ENCODE assay signal across 8 cellular contexts in genomic region chr12:67651380-67651695, GRCh38. TPM values are rescaled to one million over a fixed set of nuclear protein-coding genes. Genes with fewer than 3 reads are reported as not detected.
DNase-seq lines count a peak whose midpoint lies in the region; ATAC-seq and TF ChIP-seq lines count a peak whose summit lies in the region.

No MANE protein-coding gene starts in this region.

- ATAC-seq in naive thymus-derived CD4-positive, alpha-beta T cell = peak; percentile 38
- ATAC-seq in GM19463 (IDR thresholded peaks at IDR 0.05; ENCODE audit: unreplicated experiment) = no peak
- no peak for ATAC-seq in GM19395 (IDR thresholded peaks at IDR 0.05; ENCODE audit: unreplicated experiment)

- TF ChIP-seq CTCF in HFF-Myc (IDR thresholded peaks at IDR 0.05; ENCODE audit: low read depth, low read length, missing control alignments) = peak; percentile 26

- H3K9me3 ChIP-seq in SK-N-MC (ENCODE audit: low read depth, low read length) (no peaks in the 10 kb centered on the region), ectodermal cell (ENCODE audit: control insufficient read depth, low read length) (no peaks in the 10 kb centered on the region)
- H3K9me3 ChIP-seq in naive thymus-derived CD4-positive, alpha-beta T cell (ENCODE audit: control insufficient read depth in 2 of 3, low read length in 3 of 3) = no peaks in the 10 kb centered on the region

- peaks cover 0 to 11% (median 0%) of the 10 kb centered on the region in 5 donors for H3K27me3 Mint-ChIP-seq in naive thymus-derived CD4-positive, alpha-beta T cell

- peaks cover 58 to 74% (median 65%) of the 10 kb centered on the region in 7 donors for H3K4me1 Mint-ChIP-seq in naive thymus-derived CD4-positive, alpha-beta T cell

- H3K27ac ChIP-seq in SK-N-MC = no peak overlapping the region
- no peak overlapping the region for H3K27ac ChIP-seq in ectodermal cell (ENCODE audit: insufficient read depth, low read depth, low read length, poor library complexity, severe bottlenecking)
- H3K27ac ChIP-seq in naive thymus-derived CD4-positive, alpha-beta T cell (ENCODE audit: low read depth, low read length) = peak overlapping the region; percentile 90

- CTCF ChIA-PET in naive thymus-derived CD4-positive, alpha-beta T cell (lab: Charles Lee) = interaction anchor here (0.9 to 3.0 kb wide), 6 partner anchors 12 to 295 kb away, joined by 3 to 11 read pairs (median 4); no protein-coding TSS in a partner anchor

- H3K27me3 ChIP-seq in ectodermal cell (ENCODE audit: control insufficient read depth, insufficient read depth, low read length, poor library complexity, severe bottlenecking) = peaks cover 4% of the 10 kb centered on the region
- H3K27me3 ChIP-seq in naive thymus-derived CD4-positive, alpha-beta T cell (ENCODE audit: control insufficient read depth in 2 of 2, insufficient read depth in 2 of 2, low read length in 2 of 2) = no peaks in the 10 kb centered on the region

- H3K27ac Mint-ChIP-seq in naive thymus-derived CD4-positive, alpha-beta T cell = peak overlapping the region; percentile 94 to 100 (median 98)

- H3K9ac ChIP-seq in SK-N-MC (ENCODE audit: insufficient read length) = peak overlapping the region; percentile 1

- H3K4me1 ChIP-seq in ectodermal cell (ENCODE audit: control insufficient read depth, insufficient read depth, low read length) = peaks cover 12% of the 10 kb centered on the region
- H3K4me1 ChIP-seq in naive thymus-derived CD4-positive, alpha-beta T cell (ENCODE audit: control insufficient read depth in 2 of 2, insufficient read depth in 2 of 2, low read length in 2 of 2) = peaks cover 46 to 50% of the 10 kb centered on the region in 2 donors

- peaks cover 23% of the 10 kb centered on the region for H3K36me3 ChIP-seq in SK-N-MC (ENCODE audit: insufficient read depth, low read length)
- H3K36me3 ChIP-seq in ectodermal cell (ENCODE audit: control insufficient read depth, insufficient read depth, low read length) = no peaks in the 10 kb centered on the region
- peaks cover 0 to 16% (median 10%) of the 10 kb centered on the region in 3 experiments for H3K36me3 ChIP-seq in naive thymus-derived CD4-positive, alpha-beta T cell (ENCODE audit: control insufficient read depth in 2 of 3, insufficient read depth in 3 of 3, low read length in 3 of 3)

- peak overlapping the region; percentile 97 to 100 (median 100) for H3K4me3 Mint-ChIP-seq in naive thymus-derived CD4-positive, alpha-beta T cell

- peak; percentile 27 for DNase-seq in SIG-M5 treated with dmso at 0.1 percent for 504 hours (lab: John Stamatoyannopoulos, UW; ENCODE audit: unreplicated experiment)
- DNase-seq in SIG-M5 (lab: John Stamatoyannopoulos, UW) = no peak
- DNase-seq in HFF-Myc (ENCODE audit: extremely low read depth, low read depth) = no peak
- DNase-seq in SK-N-MC (ENCODE audit: low read depth, low spot score) = no peak
- peak in 7 of 9 donors; percentile 47 to 71 (median 51) for DNase-seq in naive thymus-derived CD4-positive, alpha-beta T cell

- 37 to 43% methylated on average over 4 of the region's 5 CpGs for WGBS in ectodermal cell, 2 experiments

- POLR2A ChIA-PET in naive thymus-derived CD4-positive, alpha-beta T cell (lab: Charles Lee) = interaction anchor here (0.6 to 12.3 kb wide), 12 partner anchors 12 to 382 kb away, joined by 3 to 273 read pairs (median 4); partner anchors contain the start of gene CAND1

- H3K36me3 Mint-ChIP-seq in naive thymus-derived CD4-positive, alpha-beta T cell = peaks cover 22 to 45% (median 43%) of the 10 kb centered on the region in 5 donors

- H3K9me3 Mint-ChIP-seq in naive thymus-derived CD4-positive, alpha-beta T cell = peaks cover 0 to 3% (median 0%) of the 10 kb centered on the region in 11 donors

- H3K4me3 ChIP-seq in HFF-Myc (replicated peaks; ENCODE audit: low read depth, low read length) = peak overlapping the region; percentile 83
- peak overlapping the region; percentile 94 for H3K4me3 ChIP-seq in SK-N-MC
- H3K4me3 ChIP-seq in ectodermal cell (ENCODE audit: insufficient read depth, low read depth, low read length) = peak overlapping the region; percentile 94
- peak overlapping the region; percentile 75 for H3K4me3 ChIP-seq in naive thymus-derived CD4-positive, alpha-beta T cell (ENCODE audit: low read length)

- intact Hi-C loops in naive thymus-derived CD4-positive, alpha-beta T cell (cut with micrococcal nuclease) = loop anchor here (1.0 to 5.0 kb wide), 18 partner anchors 13 to 961 kb away; partner anchors contain the start of genes CAND1 (in 1 of the 2) and RAP1B (in 1 of the 2)

RNA-seq across cellular contexts. Expression of gene DYRK2, which starts 2.8 kb away (rescaled TPM):
- 28.8 TPM for polyA plus RNA-seq in ectodermal cell (2013, experiment 1 of 4)
- polyA plus RNA-seq in ectodermal cell (2013, experiment 2 of 4) = 31.1 TPM
- polyA plus RNA-seq in ectodermal cell (2013, experiment 3 of 4) = 25.4 TPM
- polyA plus RNA-seq in ectodermal cell (2013, experiment 4 of 4) = 31.3 TPM
- 100 to 1,000 TPM in 3 of 5 experiments, 10 to 100 TPM in 2; 55.3 to 157 (median 119) TPM for total RNA-seq in naive thymus-derived CD4-positive, alpha-beta T cell
- polyA plus RNA-seq in naive thymus-derived CD4-positive, alpha-beta T cell = 10 to 100 TPM; 60.9 to 98.1 TPM

Comparison
In these comparisons a context has a peak if more than half of its experiments do, and no peak if none do; other contexts are left out.
1. DNase-seq: peak in SIG-M5 treated with dmso at 0.1 percent for 504 hours (single experiment) and naive thymus-derived CD4-positive, alpha-beta T cell (7 of 9); none in SIG-M5 (single experiment), HFF-Myc (single experiment) and SK-N-MC (single experiment).
2. Peak in every context shown above with its lines, with median percentiles within 50 percentile points of each other: H3K4me3 ChIP-seq.